ENCODE assay signal across 5 cellular contexts in genomic region chr10:27969931-27970330, GRCh38. TPM values are rescaled to one million over a fixed set of nuclear protein-coding genes. Genes with fewer than 3 reads are reported as not detected.
"Had no signal": no experiment of that assay in that cellular context is flagged by ENCODE, and none has a peak within 500 bp of the region (broad histone marks: within the 10 kb centered on the region; RNA-seq: fewer than 3 reads in every experiment).

No MANE protein-coding gene starts in this region.

RNA-seq across cellular contexts. Expression of gene ODAD2, which starts 28.9 kb away (rescaled TPM):
- total RNA-seq: myocyte had no signal
- polyA plus RNA-seq: immature natural killer cell; keratinocyte; mammary epithelial cell; naive thymus-derived CD4-positive, alpha-beta T cell had no signal
